20 cellular contexts compared by ENCODE assay signal in the genomic region with DNA sequence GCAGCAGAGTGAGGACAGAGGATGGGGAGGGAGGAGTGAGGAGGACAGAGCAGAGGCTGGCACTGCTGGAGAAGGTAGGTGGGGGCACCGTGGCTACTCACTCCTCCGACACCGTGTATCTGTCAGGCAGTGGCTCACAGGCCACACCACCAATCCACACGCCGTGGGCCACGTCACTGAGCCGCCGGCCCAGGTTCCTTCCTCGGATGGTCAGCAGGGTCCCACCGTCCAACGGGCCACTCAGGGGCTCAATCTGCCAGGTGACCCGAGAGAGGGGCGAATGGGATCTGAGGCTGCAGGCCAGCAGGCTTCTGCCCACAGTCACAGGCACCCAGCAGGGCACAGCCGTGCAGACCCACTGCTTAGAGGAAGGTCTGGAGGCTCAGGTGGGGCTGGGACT. TPM values are rescaled to one million over a fixed set of nuclear protein-coding genes. Genes with fewer than 3 reads are reported as not detected.
DNase-seq lines count a peak whose midpoint lies in the region; ATAC-seq and TF ChIP-seq lines count a peak whose summit lies in the region.
"Had no signal": no experiment of that assay in that cellular context is flagged by ENCODE, and none has a peak within 500 bp of the region (broad histone marks: within the 10 kb centered on the region; RNA-seq: fewer than 3 reads in every experiment).

No MANE protein-coding gene starts in this region.

- ATAC-seq in WTC11 (no peak), foreskin keratinocyte (no peak)
- no peak for ATAC-seq in stimulated activated effector memory CD8-positive, alpha-beta T cell treated with anti-CD3 and anti-CD28 coated beads, Interleukin-12 subunit alpha, Interleukin-12 subunit beta, amount 100 ng/mL, for 72 hours

- no peak overlapping the region for H3K4me3 ChIP-seq in CD4-positive, alpha-beta memory T cell (ENCODE audit: low read length in 2 of 2)
- H3K4me3 ChIP-seq: HAP-1 had no signal

- no peaks in the 10 kb centered on the region for H3K27me3 ChIP-seq in CD4-positive, alpha-beta memory T cell (ENCODE audit: insufficient read depth, low read length)
- H3K27me3 ChIP-seq in foreskin keratinocyte = peaks cover 4% of the 10 kb centered on the region

- no peaks in the 10 kb centered on the region for H3K27me3 Mint-ChIP-seq in CD4-positive, alpha-beta memory T cell
- H3K27me3 Mint-ChIP-seq in WTC11 (ENCODE audit: low read depth) (no peaks in the 10 kb centered on the region), endothelial cell (ENCODE audit: unreplicated experiment) (peaks cover 57% of the 10 kb centered on the region)

- H3K4me1 ChIP-seq in CD4-positive, alpha-beta memory T cell (ENCODE audit: insufficient read depth, low read length) = peaks cover 42% of the 10 kb centered on the region
- no peaks in the 10 kb centered on the region for H3K4me1 ChIP-seq in foreskin keratinocyte
- H3K4me1 ChIP-seq: HAP-1 had no signal

- H3K36me3 Mint-ChIP-seq in CD4-positive, alpha-beta memory T cell = peaks cover 2 to 7% of the 10 kb centered on the region in 2 donors
- H3K36me3 Mint-ChIP-seq in WTC11 (peaks cover 3% of the 10 kb centered on the region; the same call in 1 of the 2 replicates), endothelial cell (ENCODE audit: low read depth, unreplicated experiment) (peaks cover 51% of the 10 kb centered on the region)
- peaks cover 25% of the 10 kb centered on the region for H3K36me3 Mint-ChIP-seq in stimulated activated effector memory CD8-positive, alpha-beta T cell treated with anti-CD3 and anti-CD28 coated beads, Interleukin-12 subunit alpha, Interleukin-12 subunit beta, amount 100 ng/mL, for 72 hours

- peak overlapping the region in 4 of 7 donors; percentile 74 to 91 (median 86) for H3K27ac Mint-ChIP-seq in CD4-positive, alpha-beta memory T cell
- peak overlapping the region; percentile 32 for H3K27ac Mint-ChIP-seq in WTC11
- H3K27ac Mint-ChIP-seq in endothelial cell (ENCODE audit: unreplicated experiment) = peak overlapping the region; percentile 85
- peak overlapping the region; percentile 84 for H3K27ac Mint-ChIP-seq in stimulated activated effector memory CD8-positive, alpha-beta T cell treated with anti-CD3 and anti-CD28 coated beads, Interleukin-12 subunit alpha, Interleukin-12 subunit beta, amount 100 ng/mL, for 72 hours

- H3K4me1 Mint-ChIP-seq in CD4-positive, alpha-beta memory T cell = peaks cover 15 to 52% (median 35%) of the 10 kb centered on the region in 4 donors
- H3K4me1 Mint-ChIP-seq in WTC11 = peaks cover 11% of the 10 kb centered on the region
- peaks cover 10% of the 10 kb centered on the region for H3K4me1 Mint-ChIP-seq in endothelial cell (ENCODE audit: unreplicated experiment)
- H3K4me1 Mint-ChIP-seq in stimulated activated effector memory CD8-positive, alpha-beta T cell treated with anti-CD3 and anti-CD28 coated beads, Interleukin-12 subunit alpha, Interleukin-12 subunit beta, amount 100 ng/mL, for 72 hours = peaks cover 70% of the 10 kb centered on the region

- POLR2A ChIA-PET in CD4-positive, alpha-beta memory T cell (lab: Charles Lee; ENCODE audit: partially characterized antibody) = no interaction called here
- POLR2A ChIA-PET in WTC11 (lab: Charles Lee) = no interaction called here

- TF ChIP-seq CTCF in WTC11 (IDR thresholded peaks at IDR 0.05) = no peak
- no peak for TF ChIP-seq CTCF in endothelial cell (IDR thresholded peaks at IDR 0.05; ENCODE audit: unreplicated experiment)
- TF ChIP-seq CTCF in foreskin keratinocyte (conservative IDR thresholded peaks at IDR 0.05) = no peak

- H3K9me3 ChIP-seq in CD4-positive, alpha-beta memory T cell (ENCODE audit: control insufficient read depth in 1 of 2, low read length in 2 of 2) = no peaks in the 10 kb centered on the region
- H3K9me3 ChIP-seq: HAP-1, SK-N-SH had no signal

- no peak overlapping the region for H3K4me3 Mint-ChIP-seq in CD4-positive, alpha-beta memory T cell
- no peak overlapping the region for H3K4me3 Mint-ChIP-seq in WTC11
- peak overlapping the region; percentile 79 for H3K4me3 Mint-ChIP-seq in endothelial cell (ENCODE audit: unreplicated experiment)
- H3K4me3 Mint-ChIP-seq in stimulated activated effector memory CD8-positive, alpha-beta T cell treated with anti-CD3 and anti-CD28 coated beads, Interleukin-12 subunit alpha, Interleukin-12 subunit beta, amount 100 ng/mL, for 72 hours = no peak overlapping the region
- H3K4me3 Mint-ChIP-seq: CD14-positive monocyte had no signal

- H3K36me3 ChIP-seq in CD4-positive, alpha-beta memory T cell (ENCODE audit: insufficient read depth, low read length) = no peaks in the 10 kb centered on the region

- no peak for DNase-seq in CD4-positive, alpha-beta memory T cell
- no peak for DNase-seq in WTC11 (ENCODE audit: low spot score)
- no peak for DNase-seq in endothelial cell (ENCODE audit: low spot score)
- no peak for DNase-seq in stimulated activated effector memory CD8-positive, alpha-beta T cell treated with anti-CD3 and anti-CD28 coated beads, Interleukin-12 subunit alpha, Interleukin-12 subunit beta, amount 100 ng/mL, for 72 hours (ENCODE audit: low spot score in 2 of 2)
- no peak for DNase-seq in NCI-H1930 (lab: John Stamatoyannopoulos, UW)
- DNase-seq in foreskin keratinocyte = no peak
- DNase-seq in stimulated activated CD8-positive, alpha-beta memory T cell treated with anti-CD3 and anti-CD28 coated beads, Interleukin-4, amount 100 ng/mL, for 48 hours = no peak
- DNase-seq: Calu3, DMS53, KG1, NCI-H1694 treated with DMSO at 0.1 percent for 48 hours, NCI-H2107, NCI-H510A, NCI-H774, OCI-M1, SHP77, SK-N-SH had no signal

- no peak overlapping the region for H3K27ac ChIP-seq in CD4-positive, alpha-beta memory T cell (ENCODE audit: low read depth, low read length)
- H3K27ac ChIP-seq in foreskin keratinocyte = no peak overlapping the region

- CTCF ChIA-PET in CD4-positive, alpha-beta memory T cell (lab: Charles Lee; ENCODE audit: partially characterized antibody) = no interaction called here
- CTCF ChIA-PET in WTC11 (lab: Charles Lee) = no interaction called here

- peaks cover 0 to 2% (median 0%) of the 10 kb centered on the region in 8 donors for H3K9me3 Mint-ChIP-seq in CD4-positive, alpha-beta memory T cell
- no peaks in the 10 kb centered on the region for H3K9me3 Mint-ChIP-seq in WTC11
- no peaks in the 10 kb centered on the region for H3K9me3 Mint-ChIP-seq in endothelial cell (ENCODE audit: unreplicated experiment)
- H3K9me3 Mint-ChIP-seq in stimulated activated effector memory CD8-positive, alpha-beta T cell treated with anti-CD3 and anti-CD28 coated beads, Interleukin-12 subunit alpha, Interleukin-12 subunit beta, amount 100 ng/mL, for 72 hours = no peaks in the 10 kb centered on the region
- H3K9me3 Mint-ChIP-seq: CD14-positive monocyte had no signal

- intact Hi-C loops in CD4-positive, alpha-beta memory T cell (cut with micrococcal nuclease) = no loop called here

TF ChIP-seq in WTC11, 78 proteins besides CTCF, POLR2A, EP300 and RAD21 (continues in another document):
- no peak for TF ChIP-seq ZNF263 (CRISPR knock-in tag; IDR thresholded peaks at IDR 0.05; ENCODE audit: low read depth)
- TF ChIP-seq, protein P1, sequence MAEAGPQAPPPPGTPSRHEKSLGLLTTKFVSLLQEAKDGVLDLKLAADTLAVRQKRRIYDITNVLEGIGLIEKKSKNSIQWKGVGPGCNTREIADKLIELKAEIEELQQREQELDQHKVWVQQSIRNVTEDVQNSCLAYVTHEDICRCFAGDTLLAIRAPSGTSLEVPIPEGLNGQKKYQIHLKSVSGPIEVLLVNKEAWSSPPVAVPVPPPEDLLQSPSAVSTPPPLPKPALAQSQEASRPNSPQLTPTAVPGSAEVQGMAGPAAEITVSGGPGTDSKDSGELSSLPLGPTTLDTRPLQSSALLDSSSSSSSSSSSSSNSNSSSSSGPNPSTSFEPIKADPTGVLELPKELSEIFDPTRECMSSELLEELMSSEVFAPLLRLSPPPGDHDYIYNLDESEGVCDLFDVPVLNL (CRISPR knock-in tag; IDR thresholded peaks at IDR 0.05; ENCODE audit: borderline replicate concordance, low read depth) = no peak
- TF ChIP-seq JUN (CRISPR knock-in tag; IDR thresholded peaks at IDR 0.05) = no peak
- TF ChIP-seq SOX15 (CRISPR knock-in tag; IDR thresholded peaks at IDR 0.05) = no peak
- TF ChIP-seq, protein P2, sequence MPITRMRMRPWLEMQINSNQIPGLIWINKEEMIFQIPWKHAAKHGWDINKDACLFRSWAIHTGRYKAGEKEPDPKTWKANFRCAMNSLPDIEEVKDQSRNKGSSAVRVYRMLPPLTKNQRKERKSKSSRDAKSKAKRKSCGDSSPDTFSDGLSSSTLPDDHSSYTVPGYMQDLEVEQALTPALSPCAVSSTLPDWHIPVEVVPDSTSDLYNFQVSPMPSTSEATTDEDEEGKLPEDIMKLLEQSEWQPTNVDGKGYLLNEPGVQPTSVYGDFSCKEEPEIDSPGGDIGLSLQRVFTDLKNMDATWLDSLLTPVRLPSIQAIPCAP (CRISPR knock-in tag; IDR thresholded peaks at IDR 0.05) = no peak
- TF ChIP-seq NR1H2 (CRISPR knock-in tag; IDR thresholded peaks at IDR 0.05) = no peak
- TF ChIP-seq PRRX2 (CRISPR knock-in tag; IDR thresholded peaks at IDR 0.05) = no peak

RNA-seq across cellular contexts. Expression of a gene that starts 30.5 kb away (rescaled TPM):
- not detected for total RNA-seq in CD4-positive, alpha-beta memory T cell
- polyA plus RNA-seq in CD4-positive, alpha-beta memory T cell = not detected
- not detected in 3 replicates for total RNA-seq in WTC11 (2021)
- total RNA-seq in endothelial cell (ENCODE audit: unreplicated experiment) = 2.7 TPM
- total RNA-seq in foreskin keratinocyte = not detected in 2 replicates
- polyA plus RNA-seq in foreskin keratinocyte = not detected in 2 replicates
- total RNA-seq: Calu3, HT-29 had no signal
- polyA plus RNA-seq: CD14-positive monocyte, SK-N-SH had no signal

RNA-seq across cellular contexts. Expression of a gene that starts 33.0 kb away (rescaled TPM):
- total RNA-seq in CD4-positive, alpha-beta memory T cell = 10 to 100 TPM; 71.4 to 72.5 TPM
- polyA plus RNA-seq in CD4-positive, alpha-beta memory T cell = 1 to 10 TPM in 1 of 2 donors, under 1 TPM in 1; 0.03 to 8.9 TPM
- 56.7 to 63.9 TPM (median 57.4 TPM) in 3 replicates for total RNA-seq in WTC11 (2021)
- total RNA-seq in endothelial cell (ENCODE audit: unreplicated experiment) = 1,753 TPM
- 1.8 and 3.1 TPM in 2 replicates for total RNA-seq in foreskin keratinocyte
- polyA plus RNA-seq in foreskin keratinocyte = 1.3 and 2.5 TPM in 2 replicates

RNA-seq across cellular contexts. Expression of a gene that starts 45.1 kb away (rescaled TPM):
- not detected for total RNA-seq in CD4-positive, alpha-beta memory T cell
- not detected for polyA plus RNA-seq in CD4-positive, alpha-beta memory T cell
- total RNA-seq in WTC11 (2021) = not detected in 3 replicates
- total RNA-seq in endothelial cell (ENCODE audit: unreplicated experiment) = not detected
- total RNA-seq in foreskin keratinocyte = not detected in 2 replicates
- polyA plus RNA-seq in foreskin keratinocyte = not detected in 2 replicates
- total RNA-seq: Calu3, HT-29 had no signal
- polyA plus RNA-seq: CD14-positive monocyte, SK-N-SH had no signal

Comparison
In these comparisons a context has a peak if more than half of its experiments do, and no peak if none do; other contexts are left out.
1. H3K27ac Mint-ChIP-seq: peak in every context shown above with its lines; median percentile 86 in CD4-positive, alpha-beta memory T cell; 85 in endothelial cell; 84 in stimulated activated effector memory CD8-positive, alpha-beta T cell treated with anti-CD3 and anti-CD28 coated beads, Interleukin-12 subunit alpha, Interleukin-12 subunit beta, amount 100 ng/mL, for 72 hours; 32 in WTC11.
2. RNA of a gene that starts 33.0 kb away (total RNA-seq): 1,753 TPM in endothelial cell (single experiment); 71.4 to 72.5 TPM in CD4-positive, alpha-beta memory T cell, 56.7 to 63.9 TPM in WTC11 and 1.8 to 3.1 TPM in foreskin keratinocyte; every median in the first group is over 10 times any median in the second.